Comparison of ENCODE assay signal across 10 cellular contexts in the genomic region with DNA sequence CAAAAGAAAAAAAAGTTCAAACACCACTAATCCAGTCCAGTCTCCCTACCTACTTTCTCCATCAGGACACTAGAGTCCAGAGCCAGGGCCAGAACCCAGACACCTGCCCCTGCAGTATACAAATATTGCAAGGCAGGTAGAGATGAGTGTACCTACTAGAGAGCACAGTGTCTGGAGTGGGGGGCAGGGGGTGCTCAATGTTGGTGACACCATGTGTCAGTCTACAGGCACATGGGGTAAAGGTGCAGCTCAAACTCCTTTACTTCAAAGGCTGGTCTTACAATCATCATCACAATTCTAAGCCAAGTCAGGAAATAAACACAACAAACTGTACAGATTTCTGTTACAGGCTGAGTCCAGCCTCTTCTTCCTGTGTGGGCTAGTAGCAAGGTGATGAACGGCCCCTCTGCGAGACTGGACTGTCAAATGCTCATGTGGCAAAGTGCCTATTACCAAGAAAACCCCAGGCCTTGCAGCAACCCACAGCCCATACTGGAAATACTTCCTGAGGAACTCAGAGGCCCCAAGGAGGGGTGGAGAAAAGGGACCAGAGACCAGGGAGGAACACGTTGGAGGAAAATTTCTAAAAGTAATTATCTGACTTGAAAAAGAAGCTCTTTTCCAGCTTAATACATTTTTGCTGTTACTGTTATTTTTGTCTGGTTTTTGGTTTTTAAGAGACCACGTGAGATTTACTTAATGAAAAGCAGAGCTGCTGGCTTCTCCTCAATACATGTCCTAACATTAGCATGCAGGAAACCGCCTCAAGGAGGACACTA. TPM values are rescaled to one million over a fixed set of nuclear protein-coding genes. Genes with fewer than 3 reads are reported as not detected.
A peak's percentile ranks its signal among the peaks of the same experiment; 100 is the strongest.
DNase-seq lines count a peak whose midpoint lies in the region; ATAC-seq and TF ChIP-seq lines count a peak whose summit lies in the region.
"Had no signal": no experiment of that assay in that cellular context is flagged by ENCODE, and none has a peak within 500 bp of the region (broad histone marks: within the 10 kb centered on the region; RNA-seq: fewer than 3 reads in every experiment).

No MANE protein-coding gene starts in this region.

- H3K9me3 Mint-ChIP-seq in T-helper 1 cell treated with Interleukin-12 subunit alpha and Interleukin-12 subunit beta and Interleukin-4 antibody, amounts not matched to agents 30 μg/mL and 1 μg/mL, for 36 hours, result no peaks in the 10 kb centered on the region

- TF ChIP-seq CTCF in fibroblast of pulmonary artery (IDR thresholded peaks at IDR 0.05; ENCODE audit: low read length, missing control alignments) (no peak), smooth muscle cell (IDR thresholded peaks at IDR 0.05; ENCODE audit: borderline replicate concordance, insufficient read depth, poor library complexity, severe bottlenecking) (no peak)

- WGBS in smooth muscle cell (ENCODE audit: low lambda C conversion rate), result 11% methylated on average over 5 of the region's 5 CpGs

- no peak overlapping the region for H2AFZ ChIP-seq in smooth muscle cell (ENCODE audit: low read depth)

- no peaks in the 10 kb centered on the region for H3K27me3 Mint-ChIP-seq in T-helper 1 cell treated with Interleukin-12 subunit alpha and Interleukin-12 subunit beta and Interleukin-4 antibody, amounts not matched to agents 30 μg/mL and 1 μg/mL, for 36 hours (ENCODE audit: low read depth)

- H3K4me2 ChIP-seq in smooth muscle cell, result peak overlapping the region; percentile 64

- H3K27me3 ChIP-seq in smooth muscle cell (ENCODE audit: low read depth) (no peaks in the 10 kb centered on the region), HAP-1 (ENCODE audit: low read depth) (no peaks in the 10 kb centered on the region)

- peak overlapping the region; percentile 98 for H3K27ac Mint-ChIP-seq in T-helper 1 cell treated with Interleukin-12 subunit alpha and Interleukin-12 subunit beta and Interleukin-4 antibody, amounts not matched to agents 30 μg/mL and 1 μg/mL, for 36 hours

- H4K20me1 ChIP-seq in smooth muscle cell (ENCODE audit: low read depth), result peaks cover 78% of the 10 kb centered on the region

- H3K79me2 ChIP-seq in smooth muscle cell (ENCODE audit: low read depth), result peaks cover 4% of the 10 kb centered on the region

- peaks cover 85% of the 10 kb centered on the region for H3K4me1 Mint-ChIP-seq in T-helper 1 cell treated with Interleukin-12 subunit alpha and Interleukin-12 subunit beta and Interleukin-4 antibody, amounts not matched to agents 30 μg/mL and 1 μg/mL, for 36 hours (ENCODE audit: low read depth)

- H3K4me3 ChIP-seq in fibroblast of pulmonary artery (replicated peaks; ENCODE audit: low read depth, low read length), result no peak overlapping the region
- H3K4me3 ChIP-seq in smooth muscle cell, result no peak overlapping the region
- H3K4me3 ChIP-seq in HAP-1, result no peak overlapping the region

- no peak overlapping the region for H3K9ac ChIP-seq in smooth muscle cell (ENCODE audit: low read depth)

- peaks cover 35% of the 10 kb centered on the region for H3K36me3 Mint-ChIP-seq in T-helper 1 cell treated with Interleukin-12 subunit alpha and Interleukin-12 subunit beta and Interleukin-4 antibody, amounts not matched to agents 30 μg/mL and 1 μg/mL, for 36 hours (ENCODE audit: low read depth)

- peaks cover 10% of the 10 kb centered on the region for H3F3A ChIP-seq in smooth muscle cell (ENCODE audit: low read depth)

- in situ Hi-C loops in HAP-1 (cut with MboI; ENCODE audit: low sequenced_read_pairs), result no loop called here

- ATAC-seq in GM19324 (IDR thresholded peaks at IDR 0.05; ENCODE audit: low FRiP score, unreplicated experiment), result no peak
- ATAC-seq in HG02970 (IDR thresholded peaks at IDR 0.05; ENCODE audit: low FRiP score, unreplicated experiment), result no peak

- H3K27ac ChIP-seq in smooth muscle cell (ENCODE audit: low read depth), result peak overlapping the region; percentile 62

- DNase-seq in HT1080 (ENCODE audit: low read depth) (peak; percentile 27), fibroblast of pulmonary artery (ENCODE audit: low read depth) (peak; percentile 79), smooth muscle cell (lab: John Stamatoyannopoulos, UW; ENCODE audit: unreplicated experiment) (no peak), HAP-1 (ENCODE audit: low spot score in 2 of 2) (no peak)
- DNase-seq: amniotic stem cell, NCI-H1930 had no signal

- H3K9me3 ChIP-seq in smooth muscle cell (replicated peaks; ENCODE audit: low read depth) (no peaks in the 10 kb centered on the region), HAP-1 (no peaks in the 10 kb centered on the region)

- H3K4me1 ChIP-seq in smooth muscle cell (ENCODE audit: low read depth) (peaks cover 26% of the 10 kb centered on the region), HAP-1 (peaks cover 21% of the 10 kb centered on the region)

- peak overlapping the region; percentile 60 for H3K4me3 Mint-ChIP-seq in T-helper 1 cell treated with Interleukin-12 subunit alpha and Interleukin-12 subunit beta and Interleukin-4 antibody, amounts not matched to agents 30 μg/mL and 1 μg/mL, for 36 hours

- peaks cover 3% of the 10 kb centered on the region for H3K36me3 ChIP-seq in smooth muscle cell (ENCODE audit: low read depth)
- H3K36me3 ChIP-seq in HAP-1 (replicated peaks), result peaks cover 7% of the 10 kb centered on the region; the same call in 1 of the 2 replicates

RNA-seq across cellular contexts. Expression of gene TBC1D2B, which starts 29.7 kb away (rescaled TPM):
- total RNA-seq in HT1080 (2014; rRNA removed; shearing (Covaris generic)), result 13.3 and 15.9 TPM in 2 replicates
- 13.0 and 13.5 TPM in 2 replicates for polyA plus RNA-seq in HT1080 (2015; cell fraction: cytosol; rRNA removed)
- polyA plus RNA-seq in HT1080 (2015; cell fraction: nucleus; rRNA removed), result 43.3 and 55.2 TPM in 2 replicates
- total RNA-seq in smooth muscle cell, result 19.4 and 31.9 TPM in 2 replicates
- polyA plus RNA-seq in smooth muscle cell, result 14.2 and 16.1 TPM in 2 replicates

RNA-seq across cellular contexts. Expression of gene SH2D7, which starts 44.5 kb away (rescaled TPM):
- not detected in 2 replicates for total RNA-seq in HT1080 (2014; rRNA removed; shearing (Covaris generic))
- not detected in 2 replicates for polyA plus RNA-seq in HT1080 (2015; cell fraction: cytosol; rRNA removed)
- polyA plus RNA-seq in HT1080 (2015; cell fraction: nucleus; rRNA removed), result not detected in 2 replicates
- total RNA-seq in smooth muscle cell, result not detected in 2 replicates
- polyA plus RNA-seq in smooth muscle cell, result 0.07 and 0.34 TPM in 2 replicates
- total RNA-seq: renal cortical epithelial cell had no signal

Comparison
In these comparisons a context has a peak if more than half of its experiments do, and no peak if none do; other contexts are left out.
1. DNase-seq: peak in HT1080 (single experiment) and fibroblast of pulmonary artery (single experiment); none in smooth muscle cell (single experiment) and HAP-1 (0 of 2).